ENCODE assay signal across 22 cellular contexts in genomic region chr12:11826607-11827006, GRCh38.
DNase-seq lines count a peak whose midpoint lies in the region; ATAC-seq, FAIRE-seq and TF ChIP-seq lines count a peak whose summit lies in the region.
"Had no signal": no experiment of that assay in that cellular context is flagged by ENCODE, and none has a peak within 500 bp of the region (broad histone marks: within the 10 kb centered on the region; RNA-seq: fewer than 3 reads in every experiment).

No MANE protein-coding gene starts in this region.

- H3K4me3 ChIP-seq in astrocyte (ENCODE audit: insufficient read depth, low read depth, low read length) (no peak overlapping the region), mesenchymal stem cell (ENCODE audit: insufficient read depth in 1 of 2, low read depth in 1 of 2, low read length in 2 of 2) (no peak overlapping the region)
- H3K4me3 ChIP-seq: BLaER1 treated with 17β-estradiol and CSF1 and Interleukin-3, amounts not matched to agents 10 nM and 100 nM; MG63; psoas muscle; transverse colon had no signal

- H4K20me1 ChIP-seq in astrocyte (ENCODE audit: insufficient read depth, low read length): peaks cover 5% of the 10 kb centered on the region

- H2AFZ ChIP-seq in astrocyte (ENCODE audit: low read depth, low read length): no peak overlapping the region
- no peak overlapping the region for H2AFZ ChIP-seq in mesenchymal stem cell (ENCODE audit: low read depth, low read length)

- H2AK5ac ChIP-seq in mesenchymal stem cell (ENCODE audit: low read length, severe bottlenecking): peak overlapping the region; percentile 74

- 42% methylated on average over 1 of the region's 4 CpGs for WGBS in mesenchymal stem cell

- peaks cover 4% of the 10 kb centered on the region for H3K36me3 ChIP-seq in astrocyte (ENCODE audit: insufficient read depth, low read length)
- peaks cover 0 to 2% of the 10 kb centered on the region in 2 experiments for H3K36me3 ChIP-seq in mesenchymal stem cell (ENCODE audit: control insufficient read depth in 1 of 2, insufficient read depth in 2 of 2, low read depth in 1 of 2, low read length in 2 of 2)
- H3K36me3 ChIP-seq: MG63, transverse colon had no signal

- H3K9me3 ChIP-seq in astrocyte (ENCODE audit: insufficient read depth, low read depth, low read length) (no peaks in the 10 kb centered on the region), mesenchymal stem cell (ENCODE audit: control insufficient read depth, low read length) (no peaks in the 10 kb centered on the region), T-helper 17 cell (ENCODE audit: control insufficient read depth, low read length, poor library complexity, severe bottlenecking) (no peaks in the 10 kb centered on the region)
- H3K9me3 ChIP-seq: MG63, psoas muscle, transverse colon had no signal

- peaks cover 35% of the 10 kb centered on the region for H3K4me1 Mint-ChIP-seq in T-helper 1 cell treated with Interleukin-12 subunit alpha and Interleukin-12 subunit beta and Interleukin-4 antibody, amounts not matched to agents 30 μg/mL and 1 μg/mL, for 36 hours (ENCODE audit: low read depth)
- H3K4me1 Mint-ChIP-seq in astrocyte (ENCODE audit: low read depth, unreplicated experiment) (peaks cover 46% of the 10 kb centered on the region), T-helper 17 cell (peaks cover 31% of the 10 kb centered on the region)
- H3K4me1 Mint-ChIP-seq in stimulated activated naive B cell treated with anti-CD40 and anti-IgM and Interleukin-4, amounts not matched to agents 10 μg/mL and 1 μg/mL and 100 μg/mL, for 72 hours: peaks cover 37 to 55% of the 10 kb centered on the region in 2 donors

- H3K79me1 ChIP-seq in mesenchymal stem cell (replicated peaks; ENCODE audit: low read length, poor library complexity, severe bottlenecking): peaks cover 27% of the 10 kb centered on the region

- H3K4me3 Mint-ChIP-seq in T-helper 1 cell treated with Interleukin-12 subunit alpha and Interleukin-12 subunit beta and Interleukin-4 antibody, amounts not matched to agents 30 μg/mL and 1 μg/mL, for 36 hours: no peak overlapping the region
- H3K4me3 Mint-ChIP-seq in astrocyte (ENCODE audit: unreplicated experiment) (peak overlapping the region; percentile 7), T-helper 17 cell (no peak overlapping the region)
- no peak overlapping the region for H3K4me3 Mint-ChIP-seq in stimulated activated naive B cell treated with anti-CD40 and anti-IgM and Interleukin-4, amounts not matched to agents 10 μg/mL and 1 μg/mL and 100 μg/mL, for 72 hours
- H3K4me3 Mint-ChIP-seq: activated CD8-positive, alpha-beta T cell treated with anti-CD3 and anti-CD28 coated beads for 36 hours had no signal

- no peak overlapping the region for H4K8ac ChIP-seq in mesenchymal stem cell (ENCODE audit: low read length)

- TF ChIP-seq CTCF in astrocyte (IDR thresholded peaks at IDR 0.05; ENCODE audit: insufficient read depth, low read depth, low read length): no peak

- no peak overlapping the region for H3K9ac ChIP-seq in astrocyte (ENCODE audit: low read length)
- peak overlapping the region; percentile 37 for H3K9ac ChIP-seq in mesenchymal stem cell (ENCODE audit: low read length)

- H3K36me3 Mint-ChIP-seq in T-helper 1 cell treated with Interleukin-12 subunit alpha and Interleukin-12 subunit beta and Interleukin-4 antibody, amounts not matched to agents 30 μg/mL and 1 μg/mL, for 36 hours (ENCODE audit: low read depth): peaks cover 30% of the 10 kb centered on the region
- H3K36me3 Mint-ChIP-seq in astrocyte (ENCODE audit: low read depth, unreplicated experiment): peaks cover 12% of the 10 kb centered on the region
- H3K36me3 Mint-ChIP-seq in stimulated activated naive B cell treated with anti-CD40 and anti-IgM and Interleukin-4, amounts not matched to agents 10 μg/mL and 1 μg/mL and 100 μg/mL, for 72 hours: peaks cover 26 to 33% of the 10 kb centered on the region in 2 donors
- H3K36me3 Mint-ChIP-seq in T-helper 17 cell (ENCODE audit: low read depth): peaks cover 4% of the 10 kb centered on the region

- no peak overlapping the region for H2BK15ac ChIP-seq in mesenchymal stem cell (ENCODE audit: low read depth, poor library complexity, severe bottlenecking)

- H3K9me3 Mint-ChIP-seq in T-helper 1 cell treated with Interleukin-12 subunit alpha and Interleukin-12 subunit beta and Interleukin-4 antibody, amounts not matched to agents 30 μg/mL and 1 μg/mL, for 36 hours: no peaks in the 10 kb centered on the region
- H3K9me3 Mint-ChIP-seq in astrocyte (ENCODE audit: unreplicated experiment): no peaks in the 10 kb centered on the region
- H3K9me3 Mint-ChIP-seq in stimulated activated naive B cell treated with anti-CD40 and anti-IgM and Interleukin-4, amounts not matched to agents 10 μg/mL and 1 μg/mL and 100 μg/mL, for 72 hours: peaks cover 3 to 4% of the 10 kb centered on the region in 2 donors
- H3K9me3 Mint-ChIP-seq: activated CD8-positive, alpha-beta T cell treated with anti-CD3 and anti-CD28 coated beads for 36 hours had no signal

- H3K27ac ChIP-seq in astrocyte (ENCODE audit: low read depth, low read length) (no peak overlapping the region), mesenchymal stem cell (ENCODE audit: low read length, poor library complexity, severe bottlenecking) (no peak overlapping the region)
- H3K27ac ChIP-seq: 22Rv1, psoas muscle had no signal

- no peaks in the 10 kb centered on the region for H3K27me3 ChIP-seq in astrocyte (ENCODE audit: insufficient read depth, low read length)
- H3K27me3 ChIP-seq in mesenchymal stem cell (ENCODE audit: control insufficient read depth in 1 of 2, insufficient read depth in 1 of 2, low read length in 2 of 2): no peaks in the 10 kb centered on the region
- H3K27me3 ChIP-seq: BLaER1 treated with 17β-estradiol and CSF1 and Interleukin-3, amounts not matched to agents 10 nM and 100 nM; MG63; transverse colon had no signal

- H3K27me3 Mint-ChIP-seq in T-helper 1 cell treated with Interleukin-12 subunit alpha and Interleukin-12 subunit beta and Interleukin-4 antibody, amounts not matched to agents 30 μg/mL and 1 μg/mL, for 36 hours (ENCODE audit: low read depth): no peaks in the 10 kb centered on the region
- no peaks in the 10 kb centered on the region for H3K27me3 Mint-ChIP-seq in astrocyte (ENCODE audit: low read depth, unreplicated experiment)
- no peaks in the 10 kb centered on the region for H3K27me3 Mint-ChIP-seq in stimulated activated naive B cell treated with anti-CD40 and anti-IgM and Interleukin-4, amounts not matched to agents 10 μg/mL and 1 μg/mL and 100 μg/mL, for 72 hours
- no peaks in the 10 kb centered on the region for H3K27me3 Mint-ChIP-seq in T-helper 17 cell
- H3K27me3 Mint-ChIP-seq: activated CD8-positive, alpha-beta T cell treated with anti-CD3 and anti-CD28 coated beads for 36 hours had no signal

- H3K4me2 ChIP-seq in astrocyte (ENCODE audit: low read length) (no peak overlapping the region), mesenchymal stem cell (ENCODE audit: low read length, poor library complexity, severe bottlenecking) (no peak overlapping the region)

- no peak for FAIRE-seq in astrocyte (lab: Jason Lieb, UNC)
- FAIRE-seq: HTR-8/SVneo had no signal

- H2BK5ac ChIP-seq in mesenchymal stem cell (ENCODE audit: low read depth, low read length, poor library complexity, severe bottlenecking): no peak overlapping the region

- H3K23ac ChIP-seq in mesenchymal stem cell (ENCODE audit: low read length in 2 of 2): no peak overlapping the region

- H3K4me1 ChIP-seq in astrocyte (ENCODE audit: insufficient read depth, low read length): peaks cover 38% of the 10 kb centered on the region
- H3K4me1 ChIP-seq in mesenchymal stem cell (ENCODE audit: control insufficient read depth, insufficient read depth, low read depth, low read length): peaks cover 22% of the 10 kb centered on the region

- DNase-seq in T-helper 1 cell (no peak), astrocyte (ENCODE audit: low read depth) (no peak), mesenchymal stem cell (peak; percentile 31), T-helper 17 cell (no peak), AG20443 (ENCODE audit: low spot score) (no peak)
- DNase-seq in stimulated activated naive B cell treated with anti-CD40 and anti-IgM and Interleukin-4, amounts not matched to agents 10 μg/mL and 1 μg/mL and 100 μg/mL, for 72 hours: no peak
- no peak for DNase-seq in stimulated activated CD4-positive, alpha-beta T cell treated with anti-CD3 and anti-CD28 coated beads, Interleukin-4, amount 100 ng/mL, for 4 hours
- DNase-seq: activated CD8-positive, alpha-beta T cell treated with anti-CD3 and anti-CD28 coated beads for 36 hours; activated effector memory CD4-positive, alpha-beta T cell treated with Interleukin-2 at 50 U/mL for 16 hours; dermis blood vessel endothelial cell; DMS153; H7; MG63; NCI-H187 treated with DMSO at 0.1 percent for 48 hours; psoas muscle; SIG-M5; T1000; transverse colon had no signal

- H2BK12ac ChIP-seq in mesenchymal stem cell (ENCODE audit: low read length in 2 of 2): no peak overlapping the region

- peaks cover 10% of the 10 kb centered on the region for H3K79me2 ChIP-seq in astrocyte (ENCODE audit: insufficient read depth, low read length)

- H3K27ac Mint-ChIP-seq in T-helper 1 cell treated with Interleukin-12 subunit alpha and Interleukin-12 subunit beta and Interleukin-4 antibody, amounts not matched to agents 30 μg/mL and 1 μg/mL, for 36 hours: peak overlapping the region; percentile 21
- H3K27ac Mint-ChIP-seq in astrocyte (ENCODE audit: unreplicated experiment) (peak overlapping the region; percentile 95), T-helper 17 cell (no peak overlapping the region)
- H3K27ac Mint-ChIP-seq in stimulated activated naive B cell treated with anti-CD40 and anti-IgM and Interleukin-4, amounts not matched to agents 10 μg/mL and 1 μg/mL and 100 μg/mL, for 72 hours: peak overlapping the region; percentile 21
- H3K27ac Mint-ChIP-seq: activated CD8-positive, alpha-beta T cell treated with anti-CD3 and anti-CD28 coated beads for 36 hours had no signal

- no peak overlapping the region for H2BK120ac ChIP-seq in mesenchymal stem cell (ENCODE audit: low read depth, low read length)

- H3K18ac ChIP-seq in mesenchymal stem cell (ENCODE audit: low read depth in 1 of 2, low read length in 2 of 2): no peak overlapping the region

- H3K14ac ChIP-seq in mesenchymal stem cell (ENCODE audit: low read length in 2 of 2): no peak overlapping the region

- ATAC-seq in stimulated activated naive B cell treated with anti-CD40 and anti-IgM and Interleukin-4, amounts not matched to agents 10 μg/mL and 1 μg/mL and 100 μg/mL, for 72 hours (replicated peaks): no peak
- ATAC-seq in T-helper 17 cell: no peak
- ATAC-seq: activated CD8-positive, alpha-beta T cell treated with anti-CD3 and anti-CD28 coated beads for 36 hours; psoas muscle had no signal

- H4K91ac ChIP-seq in mesenchymal stem cell (ENCODE audit: low read length): no peak overlapping the region

- H3K4ac ChIP-seq in mesenchymal stem cell (ENCODE audit: low read depth in 1 of 2, low read length in 2 of 2): peak overlapping the region in 1 of 2 experiments; percentile 28
